ENCODE assay signal across 8 cellular contexts in genomic region chr5:87803352-87803751, GRCh38.
"Had no signal": no experiment of that assay in that cellular context is flagged by ENCODE, and none has a peak within 500 bp of the region (broad histone marks: within the 10 kb centered on the region; RNA-seq: fewer than 3 reads in every experiment).

No MANE protein-coding gene starts in this region.

- H3K4me3 ChIP-seq: GM23248 had no signal

- H3K27ac ChIP-seq: GM23248, HL-60 had no signal

- FAIRE-seq: H54 had no signal

- DNase-seq: GOT3, H9, HCEC 1CT, Kasumi-1, KG1 had no signal

- H3K9ac ChIP-seq: GM23248 had no signal

- H2AFZ ChIP-seq: GM23248 had no signal
